Comparison of ENCODE assay signal across 10 cellular contexts in the genomic region with DNA sequence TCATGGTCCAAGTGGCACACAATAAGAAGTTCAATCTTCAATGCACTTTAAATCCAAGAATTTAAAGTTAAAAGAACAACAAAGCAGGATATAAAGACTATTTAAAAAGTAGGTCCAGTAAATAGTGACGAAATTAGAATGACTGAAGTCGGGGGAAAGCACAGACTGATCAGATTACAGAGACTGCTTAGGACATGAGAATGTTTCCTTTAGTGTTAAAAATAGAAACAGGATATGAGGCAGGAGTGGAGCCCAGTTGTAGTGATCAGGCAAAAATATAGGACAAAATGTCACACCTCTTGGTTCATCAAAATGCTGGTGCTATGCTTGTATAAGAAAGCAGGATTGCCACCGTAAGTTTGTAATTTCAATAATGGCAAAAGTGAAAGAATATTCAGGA. TPM values are rescaled to one million over a fixed set of nuclear protein-coding genes. Genes with fewer than 3 reads are reported as not detected.
DNase-seq lines count a peak whose midpoint lies in the region; ATAC-seq and TF ChIP-seq lines count a peak whose summit lies in the region.
"Had no signal": no experiment of that assay in that cellular context is flagged by ENCODE, and none has a peak within 500 bp of the region (broad histone marks: within the 10 kb centered on the region; RNA-seq: fewer than 3 reads in every experiment).

No MANE protein-coding gene starts in this region.

- H3K9me2 ChIP-seq in Loucy (replicated peaks; ENCODE audit: low read depth, low read length) = no peaks in the 10 kb centered on the region

- no peaks in the 10 kb centered on the region for H3K27me3 ChIP-seq in Loucy (ENCODE audit: insufficient read depth, low read length, poor library complexity, severe bottlenecking)
- no peaks in the 10 kb centered on the region for H3K27me3 ChIP-seq in prostate gland (replicated peaks; ENCODE audit: insufficient read depth)

- DNase-seq in AG20443 (ENCODE audit: low spot score) (peak; percentile 65), dedifferentiated amniotic fluid mesenchymal stem cell (ENCODE audit: extremely low spot score) (peak; percentile 71), prostate gland (ENCODE audit: low spot score) (no peak), NK-92 (lab: John Stamatoyannopoulos, UW; ENCODE audit: unreplicated experiment) (no peak)
- DNase-seq in stimulated activated CD4-positive, alpha-beta T cell treated with anti-CD3 and anti-CD28 coated beads, Interleukin-4, amount 100 ng/mL, for 1 hour = no peak

- TF ChIP-seq CTCF in Loucy (conservative IDR thresholded peaks at IDR 0.05; ENCODE audit: low read length) = no peak
- TF ChIP-seq CTCF in prostate gland (IDR thresholded peaks at IDR 0.05) = no peak

- H3K4me3 ChIP-seq in Loucy (ENCODE audit: low read length, poor library complexity, severe bottlenecking) (peak overlapping the region; percentile 57), mesodermal cell (ENCODE audit: extremely low read depth, insufficient read depth, low read length, poor library complexity, severe bottlenecking) (peak overlapping the region; percentile 8), prostate gland (no peak overlapping the region)
- H3K4me3 ChIP-seq: SK-N-MC had no signal

- peak overlapping the region; percentile 89 for H3K27ac ChIP-seq in mesodermal cell (ENCODE audit: low read depth, low read length, severe bottlenecking)
- H3K27ac ChIP-seq in prostate gland = no peak overlapping the region
- H3K27ac ChIP-seq: SK-N-MC had no signal

- no peaks in the 10 kb centered on the region for H4K20me1 ChIP-seq in Loucy (ENCODE audit: insufficient read depth, low read length, poor library complexity, severe bottlenecking)

- peak overlapping the region; percentile 72 for H2AFZ ChIP-seq in Loucy (ENCODE audit: low read length)

- peaks cover 12% of the 10 kb centered on the region for H3K4me1 ChIP-seq in Loucy (ENCODE audit: insufficient read depth, low read length, poor library complexity, severe bottlenecking)
- H3K4me1 ChIP-seq in mesodermal cell (ENCODE audit: control insufficient read depth, insufficient read depth, low read length, poor library complexity, severe bottlenecking) = peaks cover 9% of the 10 kb centered on the region
- no peaks in the 10 kb centered on the region for H3K4me1 ChIP-seq in prostate gland (replicated peaks)

- no peaks in the 10 kb centered on the region for H3F3A ChIP-seq in Loucy (ENCODE audit: low read depth)

- H3K4me2 ChIP-seq in Loucy (ENCODE audit: low read depth, low read length, poor library complexity, severe bottlenecking) = peak overlapping the region; percentile 71

- H3K9me3 ChIP-seq in Loucy (ENCODE audit: insufficient read depth, low read depth, low read length) = no peaks in the 10 kb centered on the region
- H3K9me3 ChIP-seq in mesodermal cell (ENCODE audit: control insufficient read depth, low read length) = no peaks in the 10 kb centered on the region
- H3K9me3 ChIP-seq in prostate gland = no peaks in the 10 kb centered on the region

- peak overlapping the region; percentile 23 for H3K9ac ChIP-seq in Loucy (ENCODE audit: low read depth, low read length, poor library complexity, severe bottlenecking)

- no peak for ATAC-seq in HG02610 (IDR thresholded peaks at IDR 0.05; ENCODE audit: unreplicated experiment)
- ATAC-seq: activated T-helper 17 cell treated with anti-CD3 and anti-CD28 coated beads, Interleukin-2, amount 50 U/mL, for 72 hours had no signal

- 17 to 35% methylated on average over 2 of the region's 3 CpGs for WGBS in mesodermal cell (ENCODE audit: insufficient coverage in 2 of 2), 2 experiments
- 21% methylated on average over 3 of the region's 3 CpGs for WGBS in prostate gland

- intact Hi-C loops in prostate gland (cut with DNase I) = no loop called here

- no peaks in the 10 kb centered on the region for H3K79me2 ChIP-seq in Loucy (ENCODE audit: insufficient read depth, low read length)

- H3K36me3 ChIP-seq in Loucy (ENCODE audit: insufficient read depth, low read length) = no peaks in the 10 kb centered on the region
- no peaks in the 10 kb centered on the region for H3K36me3 ChIP-seq in mesodermal cell (ENCODE audit: control insufficient read depth, insufficient read depth, low read length)
- H3K36me3 ChIP-seq in prostate gland = no peaks in the 10 kb centered on the region

- no peak for TF ChIP-seq POLR2A in prostate gland (IDR thresholded peaks at IDR 0.05)

RNA-seq across cellular contexts. Expression of a gene that starts 52.2 kb away (rescaled TPM):
- 0.63 TPM for polyA plus RNA-seq in mesodermal cell (2013, experiment 1 of 2)
- 0.10 TPM for polyA plus RNA-seq in mesodermal cell (2013, experiment 2 of 2)
- total RNA-seq in prostate gland = 10 to 100 TPM; 10.6 to 65.0 TPM
- total RNA-seq: activated T-helper 17 cell treated with anti-CD3 and anti-CD28 coated beads, Interleukin-2, amount 50 U/mL, for 72 hours had no signal

Comparison
In these comparisons a context has a peak if more than half of its experiments do, and no peak if none do; other contexts are left out.
1. DNase-seq: peak in AG20443 (single experiment) and dedifferentiated amniotic fluid mesenchymal stem cell (single experiment); none in prostate gland (single experiment), NK-92 (single experiment) and stimulated activated CD4-positive, alpha-beta T cell treated with anti-CD3 and anti-CD28 coated beads, Interleukin-4, amount 100 ng/mL, for 1 hour (single experiment).
2. H3K4me3 ChIP-seq: peak in Loucy (single experiment) and mesodermal cell (single experiment); none in prostate gland (0 of 2).